ENCODE assay signal across 1 cellular context in genomic region chr4:52890401-52890791, GRCh38.
TF ChIP-seq lines count a peak whose summit lies in the region.

No MANE protein-coding gene starts in this region.

TF ChIP-seq in IMR-90, 13 proteins besides CTCF, POLR2A, EP300 and RAD21:
- TF ChIP-seq BHLHE40 (IDR thresholded peaks at IDR 0.05; ENCODE audit: low read depth, low read length) = no peak
- TF ChIP-seq RFX5 (IDR thresholded peaks at IDR 0.05; ENCODE audit: low read depth, low read length) = no peak
- TF ChIP-seq NFE2L2 (IDR thresholded peaks at IDR 0.05; ENCODE audit: low read depth, low read length) = no peak
- no peak for TF ChIP-seq RCOR1 (IDR thresholded peaks at IDR 0.05; ENCODE audit: insufficient replicate concordance, low read length)
- TF ChIP-seq MAZ (IDR thresholded peaks at IDR 0.05; ENCODE audit: borderline replicate concordance, low read depth, low read length) = no peak
- TF ChIP-seq CHD1 (IDR thresholded peaks at IDR 0.05; ENCODE audit: low read depth, low read length) = no peak
- no peak for TF ChIP-seq USF2 (IDR thresholded peaks at IDR 0.05; ENCODE audit: low read depth, low read length)
- no peak for TF ChIP-seq ELK1 (IDR thresholded peaks at IDR 0.05; ENCODE audit: borderline replicate concordance, low read depth, low read length)
- no peak for TF ChIP-seq MAFK (IDR thresholded peaks at IDR 0.05; ENCODE audit: low read depth, low read length)
- TF ChIP-seq FOS (IDR thresholded peaks at IDR 0.05; ENCODE audit: low read depth, low read length) = no peak
